Comparison of ENCODE assay signal across 35 cellular contexts in genomic region chr16:56140645-56141044, GRCh38.
"Had no signal": no experiment of that assay in that cellular context is flagged by ENCODE, and none has a peak within 500 bp of the region (broad histone marks: within the 10 kb centered on the region; RNA-seq: fewer than 3 reads in every experiment).

No MANE protein-coding gene starts in this region.

- H3K9me3 ChIP-seq: MG63 had no signal

- DNase-seq: Karpas-422, Kasumi-1, MG63, MM.1S, MV-4-11, NCI-H1048, NCI-H1092, NCI-H1092 treated with DMSO at 0.1 percent for 48 hours, NCI-H1105, NCI-H1105 treated with DMSO at 0.1 percent for 48 hours, NCI-H1417, NCI-H1417 treated with DMSO at 0.1 percent for 48 hours, NCI-H1436, NCI-H1436 treated with DMSO at 0.1 percent for 48 hours, NCI-H146, NCI-H1694, NCI-H1694 treated with DMSO at 0.1 percent for 48 hours, NCI-H187, NCI-H187 treated with DMSO at 0.1 percent for 48 hours, NCI-H1930, NCI-H2029, NCI-H2029 treated with DMSO at 0.1 percent for 48 hours, NCI-H2081, NCI-H2081 treated with DMSO at 0.1 percent for 48 hours, NCI-H2107, NCI-H2171, NCI-H2171 treated with DMSO at 0.1 percent for 48 hours, NCI-H2227 treated with DMSO at 0.1 percent for 48 hours, NCI-H226, NCI-H345, NCI-H446, NCI-H446 treated with DMSO at 0.1 percent for 48 hours, NCI-H510A, NCI-H510A treated with DMSO at 0.1 percent for 48 hours, NCI-H524 had no signal

- H3K4me3 ChIP-seq: MG63 had no signal

- H3K36me3 ChIP-seq: MG63 had no signal
